ENCODE assay signal across 20 cellular contexts in genomic region chr4:74314329-74314728, GRCh38. TPM values are rescaled to one million over a fixed set of nuclear protein-coding genes. Genes with fewer than 3 reads are reported as not detected.
A peak's percentile ranks its signal among the peaks of the same experiment; 100 is the strongest.
DNase-seq lines count a peak whose midpoint lies in the region; ATAC-seq and TF ChIP-seq lines count a peak whose summit lies in the region.
"Had no signal": no experiment of that assay in that cellular context is flagged by ENCODE, and none has a peak within 500 bp of the region (broad histone marks: within the 10 kb centered on the region; RNA-seq: fewer than 3 reads in every experiment).

No MANE protein-coding gene starts in this region.

- no peaks in the 10 kb centered on the region for H3K27me3 Mint-ChIP-seq in stimulated activated naive B cell treated with anti-CD40 and anti-IgM and Interleukin-4, amounts not matched to agents 10 μg/mL and 1 μg/mL and 100 μg/mL, for 72 hours
- H3K27me3 Mint-ChIP-seq: B cell; CD4-positive, alpha-beta T cell had no signal

- no peak for TF ChIP-seq CTCF in lower leg skin (IDR thresholded peaks at IDR 0.05)

- WGBS in lower leg skin, 2 donors: 98 to 100% methylated on average over 2 of the region's 2 CpGs

- no peak overlapping the region for H3K27ac Mint-ChIP-seq in stimulated activated naive B cell treated with anti-CD40 and anti-IgM and Interleukin-4, amounts not matched to agents 10 μg/mL and 1 μg/mL and 100 μg/mL, for 72 hours
- H3K27ac Mint-ChIP-seq: B cell; CD4-positive, alpha-beta T cell; CD8-positive, alpha-beta T cell had no signal

- intact Hi-C loops in lower leg skin (cut with DNase I; ENCODE audit: low total_unique reads): no loop called here

- H3K27ac ChIP-seq in epithelial cell of prostate: peak overlapping the region; percentile 77
- H3K27ac ChIP-seq: 22Rv1; A549; BLaER1 treated with 17β-estradiol and CSF1 and Interleukin-3, amounts not matched to agents 10 nM and 100 nM; C4-2B had no signal

- no peak for TF ChIP-seq POLR2A in lower leg skin (IDR thresholded peaks at IDR 0.05)

- H3K9me3 Mint-ChIP-seq in stimulated activated naive B cell treated with anti-CD40 and anti-IgM and Interleukin-4, amounts not matched to agents 10 μg/mL and 1 μg/mL and 100 μg/mL, for 72 hours: no peaks in the 10 kb centered on the region
- H3K9me3 Mint-ChIP-seq: CD4-positive, alpha-beta T cell; CD8-positive, alpha-beta T cell had no signal

- DNase-seq in epithelial cell of prostate (ENCODE audit: low read depth, low spot score): no peak
- DNase-seq in lower leg skin (ENCODE audit: low spot score in 2 of 2): no peak
- no peak for DNase-seq in stimulated activated naive B cell treated with anti-CD40 and anti-IgM and Interleukin-4, amounts not matched to agents 10 μg/mL and 1 μg/mL and 100 μg/mL, for 72 hours
- DNase-seq in NCI-H526 treated with DMSO at 0.1 percent for 48 hours (lab: John Stamatoyannopoulos, UW): no peak
- DNase-seq: AML-193; Caco-2; Calu3; CD4-positive, alpha-beta T cell; CD8-positive, alpha-beta T cell; DMS79 treated with DMSO at 0.1 percent for 48 hours; GF-D8 had no signal

- H3K4me1 Mint-ChIP-seq in stimulated activated naive B cell treated with anti-CD40 and anti-IgM and Interleukin-4, amounts not matched to agents 10 μg/mL and 1 μg/mL and 100 μg/mL, for 72 hours: no peaks in the 10 kb centered on the region

- H3K4me3 ChIP-seq in lower leg skin (ENCODE audit: low read depth, poor library complexity, severe bottlenecking): no peak overlapping the region
- H3K4me3 ChIP-seq: A549; BLaER1 treated with 17β-estradiol and CSF1 and Interleukin-3, amounts not matched to agents 10 nM and 100 nM had no signal

- no peaks in the 10 kb centered on the region for H3K36me3 Mint-ChIP-seq in stimulated activated naive B cell treated with anti-CD40 and anti-IgM and Interleukin-4, amounts not matched to agents 10 μg/mL and 1 μg/mL and 100 μg/mL, for 72 hours
- H3K36me3 Mint-ChIP-seq: CD8-positive, alpha-beta T cell had no signal

- peak; percentile 37 for ATAC-seq in GM18868 (IDR thresholded peaks at IDR 0.05; ENCODE audit: unreplicated experiment)
- ATAC-seq in HG02642 (IDR thresholded peaks at IDR 0.05; ENCODE audit: poor library complexity, unreplicated experiment): peak; percentile 53
- ATAC-seq in HG02870 (IDR thresholded peaks at IDR 0.05; ENCODE audit: unreplicated experiment): peak; percentile 57
- ATAC-seq in stimulated activated naive B cell treated with anti-CD40 and anti-IgM and Interleukin-4, amounts not matched to agents 10 μg/mL and 1 μg/mL and 100 μg/mL, for 72 hours (replicated peaks): no peak
- ATAC-seq: A549; CD8-positive, alpha-beta T cell had no signal

- no peak overlapping the region for H3K4me3 Mint-ChIP-seq in stimulated activated naive B cell treated with anti-CD40 and anti-IgM and Interleukin-4, amounts not matched to agents 10 μg/mL and 1 μg/mL and 100 μg/mL, for 72 hours
- H3K4me3 Mint-ChIP-seq: B cell; CD4-positive, alpha-beta T cell; CD8-positive, alpha-beta T cell had no signal

RNA-seq across cellular contexts. Expression of gene EPGN, which starts 6.1 kb away (rescaled TPM):
- 10 to 100 TPM in 2 of 4 donors, 1 to 10 TPM in 2; 4.0 to 27.9 (median 16.9) TPM for total RNA-seq in lower leg skin
- total RNA-seq: A172; Caco-2; CD8-positive, alpha-beta T cell had no signal

RNA-seq across cellular contexts. Expression of gene EREG, which starts 50.6 kb away (rescaled TPM):
- 10 to 100 TPM; 21.4 to 52.1 (median 44.3) TPM for total RNA-seq in lower leg skin
- total RNA-seq: A172, B cell had no signal

Comparison
In these comparisons a context has a peak if more than half of its experiments do, and no peak if none do; other contexts are left out.
1. ATAC-seq: peak in GM18868 (single experiment), HG02642 (single experiment) and HG02870 (single experiment); none in stimulated activated naive B cell treated with anti-CD40 and anti-IgM and Interleukin-4, amounts not matched to agents 10 μg/mL and 1 μg/mL and 100 μg/mL, for 72 hours (0 of 2).